Comparison of ENCODE assay signal across 7 cellular contexts in genomic region chr20:3115190-3116107, GRCh38. TPM values are rescaled to one million over a fixed set of nuclear protein-coding genes. Genes with fewer than 3 reads are reported as not detected.
DNase-seq lines count a peak whose midpoint lies in the region; FAIRE-seq and TF ChIP-seq lines count a peak whose summit lies in the region.

No MANE protein-coding gene starts in this region.

- no peak for TF ChIP-seq POLR2A in tibial nerve (IDR thresholded peaks at IDR 0.05)

- DNase-seq in DMS53 (lab: John Stamatoyannopoulos, UW) = peak; percentile 82
- DNase-seq in HFF-Myc (ENCODE audit: extremely low read depth, low read depth) = no peak
- DNase-seq in bronchial epithelial cell (ENCODE audit: low read depth) = peak; percentile 36
- DNase-seq in kidney glomerular epithelial cell (lab: John Stamatoyannopoulos, UW) = peak; percentile 33
- DNase-seq in tibial nerve (ENCODE audit: low spot score in 2 of 2) = no peak
- DNase-seq in SKM-1 (lab: John Stamatoyannopoulos, UW; ENCODE audit: unreplicated experiment) = no peak

- H3K9me3 ChIP-seq in OCI-LY3 (ENCODE audit: insufficient read depth, low read length) = no peaks in the 10 kb centered on the region
- H3K9me3 ChIP-seq in tibial nerve = no peaks in the 10 kb centered on the region

- WGBS in tibial nerve, 2 donors = 54 to 56% methylated on average over 29 of the region's 30 CpGs

- H3K36me3 ChIP-seq in OCI-LY3 (replicated peaks; ENCODE audit: low read depth, low read length) = peaks cover 4% of the 10 kb centered on the region
- no peaks in the 10 kb centered on the region for H3K36me3 ChIP-seq in bronchial epithelial cell (ENCODE audit: control insufficient read depth, insufficient read depth, low read length)
- peaks cover 0 to 50% (median 0%) of the 10 kb centered on the region in 3 donors for H3K36me3 ChIP-seq in tibial nerve

- TF ChIP-seq CTCF in HFF-Myc (IDR thresholded peaks at IDR 0.05; ENCODE audit: low read depth, low read length, missing control alignments) (peak; percentile 79), OCI-LY3 (IDR thresholded peaks at IDR 0.05; ENCODE audit: low read depth, low read length) (peak; percentile 58), bronchial epithelial cell (IDR thresholded peaks at IDR 0.05; ENCODE audit: insufficient read depth, low read length, severe bottlenecking) (peak; percentile 77), tibial nerve (IDR thresholded peaks at IDR 0.05) (peak; percentile 55 to 82 (median 58))

- H3K9ac ChIP-seq in OCI-LY3 (ENCODE audit: low read length) = no peak overlapping the region

- no peak for TF ChIP-seq EP300 in tibial nerve (IDR thresholded peaks at IDR 0.05)

- H3K27me3 ChIP-seq in OCI-LY3 (ENCODE audit: low read depth, low read length) (no peaks in the 10 kb centered on the region), bronchial epithelial cell (ENCODE audit: control insufficient read depth, insufficient read depth, low read length) (no peaks in the 10 kb centered on the region), tibial nerve (no peaks in the 10 kb centered on the region)

- H3K27ac ChIP-seq in OCI-LY3 (ENCODE audit: low read length) = no peak overlapping the region
- H3K27ac ChIP-seq in tibial nerve = no peak overlapping the region

- no peak overlapping the region for H3K4me2 ChIP-seq in OCI-LY3 (ENCODE audit: low read length)

- no peaks in the 10 kb centered on the region; the same call in 1 of the 2 replicates for H3K79me2 ChIP-seq in OCI-LY3 (ENCODE audit: low read length)

- peak; percentile 72 for FAIRE-seq in bronchial epithelial cell (lab: Jason Lieb, UNC)

- H4K20me1 ChIP-seq in OCI-LY3 (ENCODE audit: insufficient read depth, low read length) = peaks cover 4% of the 10 kb centered on the region; the same call in 1 of the 2 replicates

- H3K4me1 ChIP-seq in OCI-LY3 (ENCODE audit: low read length) (no peaks in the 10 kb centered on the region), tibial nerve (peaks cover 0 to 29% (median 8%) of the 10 kb centered on the region in 4 donors)

- no peak overlapping the region for H2AFZ ChIP-seq in OCI-LY3 (ENCODE audit: low read depth, low read length)

- no peak overlapping the region for H3K4me3 ChIP-seq in HFF-Myc (replicated peaks; ENCODE audit: low read depth, low read length)
- H3K4me3 ChIP-seq in OCI-LY3 (ENCODE audit: low read length) = no peak overlapping the region
- no peak overlapping the region for H3K4me3 ChIP-seq in bronchial epithelial cell (ENCODE audit: low read depth, low read length)
- no peak overlapping the region for H3K4me3 ChIP-seq in tibial nerve

RNA-seq across cellular contexts. Expression of gene AVP, which starts 30.9 kb away (rescaled TPM):
- total RNA-seq in bronchial epithelial cell (not detected in 2 replicates), tibial nerve (not detected)

RNA-seq across cellular contexts. Expression of gene OXT, which starts 44.0 kb away (rescaled TPM):
- total RNA-seq in bronchial epithelial cell = not detected in 2 replicates
- total RNA-seq in tibial nerve = 1 to 10 TPM in 1 of 4 donors, not detected in 3; 1.8 TPM

RNA-seq across cellular contexts. Expression of gene FASTKD5, which starts 44.2 kb away (rescaled TPM):
- 11.3 and 17.9 TPM in 2 replicates for total RNA-seq in bronchial epithelial cell
- 10 to 100 TPM in 2 of 4 donors, 1 to 10 TPM in 2; 5.9 to 11.3 (median 8.8) TPM for total RNA-seq in tibial nerve

RNA-seq across cellular contexts. Expression of gene UBOX5, which starts 44.2 kb away (rescaled TPM):
- total RNA-seq in bronchial epithelial cell (1.9 and 2.1 TPM in 2 replicates), tibial nerve (10 to 100 TPM in 1 of 4 donors, 1 to 10 TPM in 3; 7.5 to 10.8 (median 8.6) TPM)

RNA-seq across cellular contexts. Expression of gene LZTS3, which starts 57.9 kb away (rescaled TPM):
- total RNA-seq in bronchial epithelial cell = 11.3 and 20.0 TPM in 2 replicates
- 10 to 100 TPM; 10.9 to 28.2 (median 18.6) TPM for total RNA-seq in tibial nerve

Comparison
In these comparisons a context has a peak if more than half of its experiments do, and no peak if none do; other contexts are left out.
1. DNase-seq: peak in DMS53 (single experiment), bronchial epithelial cell (single experiment) and kidney glomerular epithelial cell (single experiment); none in HFF-Myc (single experiment), tibial nerve (0 of 2) and SKM-1 (single experiment).
2. Peak in every context shown above with its lines, with median percentiles within 50 percentile points of each other: CTCF ChIP-seq.